In genomic region chr11:112564228-112564955, GRCh38 we compare ENCODE assay signal across 10 cellular contexts.
A peak's percentile ranks its signal among the peaks of the same experiment; 100 is the strongest.
DNase-seq lines count a peak whose midpoint lies in the region; ATAC-seq and TF ChIP-seq lines count a peak whose summit lies in the region.
"Had no signal": no experiment of that assay in that cellular context is flagged by ENCODE, and none has a peak within 500 bp of the region (broad histone marks: within the 10 kb centered on the region; RNA-seq: fewer than 3 reads in every experiment).

No MANE protein-coding gene starts in this region.

- POLR2A ChIA-PET in MCF 10A (lab: Yijun Ruan, JAX): no interaction called here

- H3K36me3 ChIP-seq in stomach: no peaks in the 10 kb centered on the region

- peaks cover 0 to 34% (median 16%) of the 10 kb centered on the region in 4 donors for H3K4me1 ChIP-seq in stomach

- peak; percentile 58 for DNase-seq in HCEC 1CT
- peak; percentile 57 for DNase-seq in MCF 10A (ENCODE audit: unreplicated experiment)
- peak; percentile 33 for DNase-seq in iPS-NIHi7 (ENCODE audit: extremely low spot score)
- DNase-seq in stomach: no peak
- DNase-seq in NCI-H2107 treated with DMSO at 0.1 percent for 48 hours (lab: John Stamatoyannopoulos, UW; ENCODE audit: unreplicated experiment): no peak
- DNase-seq: effector CD8-positive, alpha-beta T cell; naive thymus-derived CD8-positive, alpha-beta T cell had no signal

- H3K27ac ChIP-seq in stomach: peak overlapping the region in 4 of 5 donors; percentile 35 to 70 (median 60)

- no peak overlapping the region for H3K4me3 Mint-ChIP-seq in MCF 10A (ENCODE audit: unreplicated experiment)
- H3K4me3 Mint-ChIP-seq: naive thymus-derived CD8-positive, alpha-beta T cell had no signal

- H3K4me1 Mint-ChIP-seq in MCF 10A (ENCODE audit: insufficient read depth, unreplicated experiment): peaks cover 6% of the 10 kb centered on the region
- H3K4me1 Mint-ChIP-seq: naive thymus-derived CD8-positive, alpha-beta T cell had no signal

- H3K4me3 ChIP-seq in stomach: no peak overlapping the region

- H3K27me3 ChIP-seq in stomach: no peaks in the 10 kb centered on the region

- TF ChIP-seq EP300 in stomach (IDR thresholded peaks at IDR 0.05): peak; percentile 4

- no peak overlapping the region for H3K27ac Mint-ChIP-seq in MCF 10A (ENCODE audit: low read depth, unreplicated experiment)
- H3K27ac Mint-ChIP-seq: naive thymus-derived CD8-positive, alpha-beta T cell had no signal

- H3K9me3 ChIP-seq in stomach: no peaks in the 10 kb centered on the region

- TF ChIP-seq POLR2A in stomach (IDR thresholded peaks at IDR 0.05): no peak

- BruUV-seq in MCF 10A (replicated peaks; lab: Mats Ljungman, UMichigan): no TSS peak

- no peaks in the 10 kb centered on the region for H3K36me3 Mint-ChIP-seq in MCF 10A (ENCODE audit: insufficient read depth, unreplicated experiment)
- H3K36me3 Mint-ChIP-seq: naive thymus-derived CD8-positive, alpha-beta T cell had no signal

- no peaks in the 10 kb centered on the region for H3K9me3 Mint-ChIP-seq in MCF 10A (ENCODE audit: unreplicated experiment)
- H3K9me3 Mint-ChIP-seq: naive thymus-derived CD8-positive, alpha-beta T cell had no signal

- ATAC-seq in HG02588 (IDR thresholded peaks at IDR 0.05; ENCODE audit: unreplicated experiment) (no peak), HG02970 (IDR thresholded peaks at IDR 0.05; ENCODE audit: low FRiP score, unreplicated experiment) (no peak), GM18498 (IDR thresholded peaks at IDR 0.05; ENCODE audit: unreplicated experiment) (no peak)
- ATAC-seq: naive thymus-derived CD8-positive, alpha-beta T cell had no signal

- intact Hi-C loops in MCF 10A (cut with micrococcal nuclease) (no loop called here), stomach (cut with DNase I; ENCODE audit: low total_unique reads) (no loop called here)

- CTCF ChIA-PET in MCF 10A (lab: Yijun Ruan, JAX): interaction anchor here (0.6 to 1.2 kb wide), 3 partner anchors 11 to 309 kb away, joined by 3 read pairs; no protein-coding TSS in a partner anchor

- no peak for TF ChIP-seq CTCF in MCF 10A (IDR thresholded peaks at IDR 0.05; ENCODE audit: unreplicated experiment)
- TF ChIP-seq CTCF in stomach (IDR thresholded peaks at IDR 0.05): no peak

- 23 to 34% (median 25%) methylated on average over 2 to 3 of the region's 3 CpGs for WGBS in stomach, 5 donors

- H3K27me3 Mint-ChIP-seq in MCF 10A (ENCODE audit: insufficient read depth, unreplicated experiment): peaks cover 7% of the 10 kb centered on the region

Comparison
In these comparisons a context has a peak if more than half of its experiments do, and no peak if none do; other contexts are left out.
1. DNase-seq: peak in HCEC 1CT (single experiment), MCF 10A (single experiment) and iPS-NIHi7 (single experiment); none in stomach (single experiment) and NCI-H2107 treated with DMSO at 0.1 percent for 48 hours (single experiment).